Comparison of ENCODE assay signal across 24 cellular contexts in genomic region chr17:54666559-54666958, GRCh38.
"Had no signal": no experiment of that assay in that cellular context is flagged by ENCODE, and none has a peak within 500 bp of the region (broad histone marks: within the 10 kb centered on the region; RNA-seq: fewer than 3 reads in every experiment).

No MANE protein-coding gene starts in this region.

- H3K36me3 ChIP-seq: pancreas, prostate gland, spleen, tibial nerve had no signal

- FAIRE-seq: colon, endothelial cell of umbilical vein, pancreas had no signal

- H3K9me3 Mint-ChIP-seq: nephron; stimulated activated memory B cell treated with anti-CD40 and anti-IgM and Interleukin-4, amounts not matched to agents 10 μg/mL and 1 μg/mL and 100 μg/mL, for 72 hours had no signal

- H3K4me3 Mint-ChIP-seq: dendritic cell treated with granulocyte-macrophage colony-stimulating factor and Interleukin-4, amounts not matched to agents 40 ng/mL and 50 ng/mL, for 4 days; naive B cell; nephron; stimulated activated memory B cell treated with anti-CD40 and anti-IgM and Interleukin-4, amounts not matched to agents 10 μg/mL and 1 μg/mL and 100 μg/mL, for 72 hours; stimulated activated naive CD8-positive, alpha-beta T cell treated with anti-CD3 and anti-CD28 coated beads, Interleukin-15, Interleukin-2, amounts not matched to agents 100 ng/mL and 50 ng/mL, for 24 hours had no signal

- H3K4me3 ChIP-seq: lung, pancreas, prostate gland, spleen, testis, tibial nerve had no signal

- ATAC-seq: foreskin keratinocyte; left colon; left ventricle myocardium superior; pancreas; sciatic nerve; stimulated activated memory B cell treated with anti-CD40 and anti-IgM and Interleukin-4, amounts not matched to agents 10 μg/mL and 1 μg/mL and 100 μg/mL, for 72 hours had no signal

- H3K4me1 Mint-ChIP-seq: naive B cell; nephron; stimulated activated memory B cell treated with anti-CD40 and anti-IgM and Interleukin-4, amounts not matched to agents 10 μg/mL and 1 μg/mL and 100 μg/mL, for 72 hours had no signal

- H3K27ac Mint-ChIP-seq: dendritic cell treated with granulocyte-macrophage colony-stimulating factor and Interleukin-4, amounts not matched to agents 40 ng/mL and 50 ng/mL, for 4 days; naive B cell; nephron; stimulated activated memory B cell treated with anti-CD40 and anti-IgM and Interleukin-4, amounts not matched to agents 10 μg/mL and 1 μg/mL and 100 μg/mL, for 72 hours; stimulated activated naive CD8-positive, alpha-beta T cell treated with anti-CD3 and anti-CD28 coated beads, Interleukin-15, Interleukin-2, amounts not matched to agents 100 ng/mL and 50 ng/mL, for 24 hours had no signal

- H3K27ac ChIP-seq: foreskin keratinocyte, pancreas, prostate gland, spleen, testis, tibial nerve had no signal

- H3K9me3 ChIP-seq: pancreas, prostate gland, testis had no signal

- H3K36me3 Mint-ChIP-seq: naive B cell; stimulated activated memory B cell treated with anti-CD40 and anti-IgM and Interleukin-4, amounts not matched to agents 10 μg/mL and 1 μg/mL and 100 μg/mL, for 72 hours had no signal

- H3K27me3 ChIP-seq: foreskin keratinocyte, pancreas, spleen, testis, tibial nerve had no signal

- DNase-seq: erythroblast; foreskin keratinocyte; left colon; left ventricle myocardium superior; mesenchymal stem cell; naive B cell; occipital lobe; pancreas; retina; spleen; stimulated activated CD4-positive, alpha-beta T cell treated with anti-CD3 and anti-CD28 coated beads, Interleukin-15, amount 100 ng/mL, for 24 hours; stimulated activated CD4-positive, alpha-beta T cell treated with anti-CD3 and anti-CD28 coated beads, Interleukin-1b, Interleukin-23, amount 100 ng/mL, for 48 hours; stimulated activated CD4-positive, alpha-beta T cell treated with anti-CD3 and anti-CD28 coated beads, Interleukin-4, amount 100 ng/mL, for 24 hours; testis had no signal

- H3K27me3 Mint-ChIP-seq: dendritic cell treated with granulocyte-macrophage colony-stimulating factor and Interleukin-4, amounts not matched to agents 40 ng/mL and 50 ng/mL, for 4 days; naive B cell; stimulated activated memory B cell treated with anti-CD40 and anti-IgM and Interleukin-4, amounts not matched to agents 10 μg/mL and 1 μg/mL and 100 μg/mL, for 72 hours; stimulated activated naive CD8-positive, alpha-beta T cell treated with anti-CD3 and anti-CD28 coated beads, Interleukin-15, Interleukin-2, amounts not matched to agents 100 ng/mL and 50 ng/mL, for 24 hours had no signal

- H3K4me1 ChIP-seq: foreskin keratinocyte, pancreas, prostate gland, spleen, testis, tibial nerve had no signal
